ENCODE assay signal across 20 cellular contexts in the genomic region with DNA sequence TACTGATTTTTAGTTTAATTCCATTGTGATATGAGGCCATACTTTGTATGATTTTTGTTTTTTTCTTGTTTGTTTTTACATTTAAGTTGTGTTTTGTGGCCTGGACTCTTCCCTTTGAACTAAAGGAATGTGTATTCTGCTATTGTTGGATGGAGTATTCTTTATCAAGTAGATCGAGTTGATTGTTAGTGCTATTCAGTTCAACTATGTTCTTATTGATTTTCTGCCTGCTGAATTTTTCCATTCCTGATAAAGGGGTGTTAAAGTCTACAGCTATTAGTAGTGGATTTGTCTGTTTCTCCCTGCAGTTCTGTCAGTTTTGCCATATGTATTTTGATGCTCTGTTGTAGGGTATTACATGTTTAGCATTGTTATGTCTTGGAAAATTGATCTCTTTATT. TPM values are rescaled to one million over a fixed set of nuclear protein-coding genes. Genes with fewer than 3 reads are reported as not detected.
DNase-seq lines count a peak whose midpoint lies in the region; ATAC-seq lines count a peak whose summit lies in the region.
"Had no signal": no experiment of that assay in that cellular context is flagged by ENCODE, and none has a peak within 500 bp of the region (broad histone marks: within the 10 kb centered on the region; RNA-seq: fewer than 3 reads in every experiment).

No MANE protein-coding gene starts in this region.

- no peak overlapping the region for H3K4me3 Mint-ChIP-seq in activated naive CD8-positive, alpha-beta T cell
- H3K4me3 Mint-ChIP-seq in activated naive CD8-positive, alpha-beta T cell treated with anti-CD3 and anti-CD28 coated beads for 36 hours, result no peak overlapping the region
- H3K4me3 Mint-ChIP-seq: CD4-positive, CD25-positive, alpha-beta regulatory T cell; CD8-positive, alpha-beta memory T cell; GM23338; IgD-negative memory B cell had no signal

- H3K27me3 Mint-ChIP-seq in activated naive CD8-positive, alpha-beta T cell, result no peaks in the 10 kb centered on the region
- no peaks in the 10 kb centered on the region for H3K27me3 Mint-ChIP-seq in activated naive CD8-positive, alpha-beta T cell treated with anti-CD3 and anti-CD28 coated beads for 36 hours
- H3K27me3 Mint-ChIP-seq: CD8-positive, alpha-beta memory T cell; IgD-negative memory B cell had no signal

- H3K27ac ChIP-seq in caudate nucleus (ENCODE audit: low read depth, low read length) (peak overlapping the region; percentile 31), substantia nigra (ENCODE audit: low read depth, low read length, poor library complexity, severe bottlenecking) (peak overlapping the region; percentile 84)

- ATAC-seq in HG03442 (IDR thresholded peaks at IDR 0.05; ENCODE audit: unreplicated experiment) (no peak), HG03354 (IDR thresholded peaks at IDR 0.05; ENCODE audit: poor library complexity, severe bottlenecking, unreplicated experiment) (no peak)

- H3K27ac Mint-ChIP-seq in activated naive CD8-positive, alpha-beta T cell, result peak overlapping the region; percentile 10
- H3K27ac Mint-ChIP-seq in activated naive CD8-positive, alpha-beta T cell treated with anti-CD3 and anti-CD28 coated beads for 36 hours, result no peak overlapping the region
- H3K27ac Mint-ChIP-seq: CD4-positive, CD25-positive, alpha-beta regulatory T cell; GM23338 had no signal

- peaks cover 13% of the 10 kb centered on the region for H3K9me3 Mint-ChIP-seq in activated naive CD8-positive, alpha-beta T cell (ENCODE audit: low read depth)
- H3K9me3 Mint-ChIP-seq in activated naive CD8-positive, alpha-beta T cell treated with anti-CD3 and anti-CD28 coated beads for 36 hours, result peaks cover 7% of the 10 kb centered on the region
- H3K9me3 Mint-ChIP-seq: GM23338 had no signal

- DNase-seq in activated naive CD8-positive, alpha-beta T cell treated with anti-CD3 and anti-CD28 coated beads for 36 hours, result no peak
- DNase-seq in caudate nucleus (lab: John Stamatoyannopoulos, UW), result no peak
- DNase-seq in pons (ENCODE audit: low spot score), result peak; percentile 10
- no peak for DNase-seq in substantia nigra (lab: John Stamatoyannopoulos, UW)
- no peak for DNase-seq in NCI-H1048 (lab: John Stamatoyannopoulos, UW)
- DNase-seq: BE2C; C1 segment of cervical spinal cord; CD4-positive, CD25-positive, alpha-beta regulatory T cell; CD8-positive, alpha-beta memory T cell; COR-L47; DMS 273 treated with DMSO at 0.1 percent for 48 hours; DMS53; DND-41; EL; HCEC 1CT had no signal

- peaks cover 87% of the 10 kb centered on the region for H3K4me1 Mint-ChIP-seq in activated naive CD8-positive, alpha-beta T cell (ENCODE audit: low read depth)
- peaks cover 51% of the 10 kb centered on the region for H3K4me1 Mint-ChIP-seq in activated naive CD8-positive, alpha-beta T cell treated with anti-CD3 and anti-CD28 coated beads for 36 hours

- H3K36me3 Mint-ChIP-seq in activated naive CD8-positive, alpha-beta T cell, result peaks cover 19% of the 10 kb centered on the region
- peaks cover 44% of the 10 kb centered on the region for H3K36me3 Mint-ChIP-seq in activated naive CD8-positive, alpha-beta T cell treated with anti-CD3 and anti-CD28 coated beads for 36 hours

RNA-seq across cellular contexts. Expression of gene RNF144A, which starts 14.5 kb away (rescaled TPM):
- total RNA-seq in activated naive CD8-positive, alpha-beta T cell treated with anti-CD3 and anti-CD28 coated beads for 36 hours, result 10 to 100 TPM; 29.7 to 31.4 TPM

RNA-seq across cellular contexts. Expression of gene RSAD2, which starts 54.2 kb away (rescaled TPM):
- total RNA-seq in activated naive CD8-positive, alpha-beta T cell treated with anti-CD3 and anti-CD28 coated beads for 36 hours, result 10 to 100 TPM in 1 of 2 experiments, 1 to 10 TPM in 1; 9.2 to 10.0 TPM
